ENCODE assay signal across 8 cellular contexts in genomic region chr1:201709564-201710295, GRCh38.
DNase-seq lines count a peak whose midpoint lies in the region; ATAC-seq, FAIRE-seq and TF ChIP-seq lines count a peak whose summit lies in the region.

No MANE protein-coding gene starts in this region.

- TF ChIP-seq POLR2A in GM12891 (IDR thresholded peaks at IDR 0.05; ENCODE audit: low read depth, low read length) (no peak), vagina (IDR thresholded peaks at IDR 0.05) (no peak)

- H3K4me3 ChIP-seq in A673 (ENCODE audit: low read depth, low read length, poor library complexity, severe bottlenecking) (no peak overlapping the region), vagina (no peak overlapping the region)

- POLR2A ChIA-PET in A673 (lab: Charles Lee; ENCODE audit: low non-redundant PET), result interaction anchor here (0.6 kb wide), 2 partner anchors 9 to 181 kb away, joined by 4 read pairs; no protein-coding TSS in a partner anchor

- BruUV-seq in A673 (replicated peaks; lab: Mats Ljungman, UMichigan), result no TSS peak

- H3K4me1 ChIP-seq in A673 (ENCODE audit: insufficient read depth, low read length, poor library complexity, severe bottlenecking) (peaks cover 67% of the 10 kb centered on the region), vagina (peaks cover 55% of the 10 kb centered on the region)

- CTCF ChIA-PET in A673 (lab: Charles Lee), result interaction anchor here (0.5 to 4.9 kb wide), 14 partner anchors 9 to 180 kb away, joined by 3 to 104 read pairs (median 4); no protein-coding TSS in a partner anchor

- H3K9me3 ChIP-seq in A673 (ENCODE audit: low read depth, low read length, poor library complexity, severe bottlenecking) (no peaks in the 10 kb centered on the region), vagina (no peaks in the 10 kb centered on the region)

- DNase-seq in A673 (ENCODE audit: low spot score) (peak; percentile 74), GM12891 (ENCODE audit: insufficient read length, low spot score) (peak; percentile 69), RPMI8226 (peak; percentile 78), Right ventricle myocardium inferior (ENCODE audit: missing footprints) (peak; percentile 87), posterior vena cava (ENCODE audit: low spot score) (peak; percentile 90), vagina (ENCODE audit: extremely low spot score in 2 of 2) (no peak)
- peak; percentile 80 for DNase-seq in activated effector memory CD4-positive, alpha-beta T cell treated with anti-CD3 and anti-CD28 coated beads, Interleukin-2, amount 50 U/mL, for 16 hours

- H3K27me3 ChIP-seq in A673 (replicated peaks; ENCODE audit: insufficient read depth, low read depth, low read length, poor library complexity), result no peaks in the 10 kb centered on the region
- no peaks in the 10 kb centered on the region for H3K27me3 ChIP-seq in vagina

- no peaks in the 10 kb centered on the region for H3K36me3 ChIP-seq in A673 (ENCODE audit: insufficient read depth, low read length, poor library complexity, severe bottlenecking)
- no peaks in the 10 kb centered on the region for H3K36me3 ChIP-seq in vagina

- peak; percentile 80 for FAIRE-seq in GM12891 (lab: Jason Lieb, UNC)

- intact Hi-C loops in A673 (cut with micrococcal nuclease; ENCODE audit: unreplicated experiment), result loop anchor here (1.0 to 10.0 kb wide), 4 partner anchors 84 to 265 kb away; no protein-coding TSS in a partner anchor
- intact Hi-C loops in Right ventricle myocardium inferior (cut with DNase I), result loop anchor here (1.0 to 5.0 kb wide), 3 partner anchors 30 to 258 kb away; no protein-coding TSS in a partner anchor
- intact Hi-C loops in posterior vena cava (cut with DNase I), result loop anchor here (2.0 to 5.0 kb wide), 3 partner anchors 83 to 172 kb away; partner anchors contain the start of gene NAV1 (in 1 of the 2)
- intact Hi-C loops in vagina (cut with DNase I), result loop anchor here (2.0 to 5.0 kb wide), 2 partner anchors 83 to 172 kb away; partner anchors contain the start of gene NAV1

- H3K27ac ChIP-seq in A673 (ENCODE audit: low read depth, low read length, poor library complexity, severe bottlenecking), result peak overlapping the region; percentile 13
- H3K27ac ChIP-seq in vagina, result peak overlapping the region; percentile 95

- peak; percentile 90 for TF ChIP-seq CTCF in A673 (conservative IDR thresholded peaks at IDR 0.05; ENCODE audit: low read depth, low read length)
- TF ChIP-seq CTCF in vagina (IDR thresholded peaks at IDR 0.05), result peak; percentile 93 to 96 (median 95)

- peak; percentile 86 for ATAC-seq in HG03342 (IDR thresholded peaks at IDR 0.05; ENCODE audit: unreplicated experiment)
- ATAC-seq in Right ventricle myocardium inferior, result peak; percentile 51

TF ChIP-seq in GM12891, 5 proteins besides CTCF, POLR2A, EP300 and RAD21:
- TF ChIP-seq POU2F2 (IDR thresholded peaks at IDR 0.05; ENCODE audit: low read depth, low read length) (no peak), PAX5 (IDR thresholded peaks at IDR 0.05; ENCODE audit: insufficient read depth, low read length, severe bottlenecking) (no peak), SPI1 (IDR thresholded peaks at IDR 0.05; ENCODE audit: low read depth, low read length) (no peak), POLR2AphosphoS5 (IDR thresholded peaks at IDR 0.05; ENCODE audit: low read depth, low read length) (no peak), TAF1 (IDR thresholded peaks at IDR 0.05; ENCODE audit: low read depth, low read length) (no peak)

Comparison
In these comparisons a context has a peak if more than half of its experiments do, and no peak if none do; other contexts are left out.
1. DNase-seq: peak in A673 (single experiment), GM12891 (single experiment), RPMI8226 (single experiment), activated effector memory CD4-positive, alpha-beta T cell treated with anti-CD3 and anti-CD28 coated beads, Interleukin-2, amount 50 U/mL, for 16 hours (single experiment), Right ventricle myocardium inferior (single experiment) and posterior vena cava (single experiment); none in vagina (0 of 2).